ENCODE assay signal across 14 cellular contexts in the genomic region with DNA sequence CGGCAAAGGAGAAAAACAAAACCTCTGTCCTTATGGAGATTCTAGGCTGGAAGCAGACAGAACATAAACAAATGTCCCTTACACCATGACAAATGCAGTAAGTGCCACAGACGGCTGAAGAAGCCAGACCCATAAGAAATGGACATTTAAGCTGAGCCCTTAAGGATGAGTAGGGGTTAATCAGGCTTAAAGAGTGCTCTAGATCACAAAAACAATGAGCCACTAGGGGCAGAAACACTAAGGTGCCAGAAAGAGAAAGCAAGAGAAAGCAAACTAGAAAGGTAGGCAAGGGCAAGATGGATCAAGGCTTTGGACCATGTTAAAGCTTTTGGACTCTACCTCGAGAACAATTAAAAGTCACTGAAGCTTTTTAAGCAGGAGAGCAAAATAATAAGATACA.
DNase-seq lines count a peak whose midpoint lies in the region; ATAC-seq, FAIRE-seq and TF ChIP-seq lines count a peak whose summit lies in the region.
"Had no signal": no experiment of that assay in that cellular context is flagged by ENCODE, and none has a peak within 500 bp of the region (broad histone marks: within the 10 kb centered on the region; RNA-seq: fewer than 3 reads in every experiment).

No MANE protein-coding gene starts in this region.

- no peak overlapping the region for H2BK20ac ChIP-seq in IMR-90 (ENCODE audit: low read depth, low read length)

- H3K18ac ChIP-seq in IMR-90 (ENCODE audit: low read depth, low read length): no peak overlapping the region

- no peaks in the 10 kb centered on the region for H3K9me1 ChIP-seq in IMR-90 (ENCODE audit: insufficient read depth, low read length)

- no peaks in the 10 kb centered on the region; the same call in none of the 2 replicates for H3K9me3 ChIP-seq in IMR-90 (ENCODE audit: control insufficient read depth, insufficient read depth, low read length)

- no peaks in the 10 kb centered on the region; the same call in 1 of the 2 replicates for H3K27me3 ChIP-seq in IMR-90 (ENCODE audit: control insufficient read depth, insufficient read depth, low read length)

- no peak overlapping the region; the same call in 1 of the 2 replicates for H3K4me2 ChIP-seq in IMR-90 (ENCODE audit: low read depth, low read length)

- no peaks in the 10 kb centered on the region for H3K4me1 ChIP-seq in IMR-90 (ENCODE audit: control insufficient read depth, insufficient read depth, low read length)

- CTCF ChIA-PET in IMR-90 (lab: Yijun Ruan, JAX): no interaction called here
- CTCF ChIA-PET in activated naive CD4-positive, alpha-beta T cell treated with anti-CD3 and anti-CD28 coated beads for 36 hours (lab: Charles Lee): no interaction called here

- TF ChIP-seq RAD21 in IMR-90 (IDR thresholded peaks at IDR 0.05; ENCODE audit: low read length): no peak

- no peak overlapping the region for H2BK15ac ChIP-seq in IMR-90 (ENCODE audit: low read depth, low read length)

- no peak for ATAC-seq in IMR-90 (ENCODE audit: low read depth)
- no peak for ATAC-seq in HG03342 (IDR thresholded peaks at IDR 0.05; ENCODE audit: unreplicated experiment)
- ATAC-seq in HG03457 (IDR thresholded peaks at IDR 0.05; ENCODE audit: unreplicated experiment): no peak
- ATAC-seq: naive thymus-derived CD4-positive, alpha-beta T cell had no signal

- H3K9me3 Mint-ChIP-seq in nephron progenitor cell: peaks cover 18% of the 10 kb centered on the region
- H3K9me3 Mint-ChIP-seq in activated naive CD4-positive, alpha-beta T cell treated with anti-CD3 and anti-CD28 coated beads for 36 hours: no peaks in the 10 kb centered on the region

- peak overlapping the region; percentile 86 for H3K27ac Mint-ChIP-seq in nephron progenitor cell
- H3K27ac Mint-ChIP-seq in activated naive CD4-positive, alpha-beta T cell treated with anti-CD3 and anti-CD28 coated beads for 36 hours: no peak overlapping the region
- H3K27ac Mint-ChIP-seq: activated naive CD8-positive, alpha-beta T cell; dendritic cell treated with granulocyte-macrophage colony-stimulating factor and Interleukin-4, amounts not matched to agents 40 ng/mL and 50 ng/mL, for 4 days; naive thymus-derived CD4-positive, alpha-beta T cell had no signal

- H4K8ac ChIP-seq in IMR-90 (ENCODE audit: low read depth in 2 of 2, low read length in 2 of 2): no peak overlapping the region

- H3K14ac ChIP-seq in IMR-90 (replicated peaks; ENCODE audit: low read depth, low read length): no peak overlapping the region

- in situ Hi-C loops in IMR-90 (cut with MboI; ENCODE audit: low sequenced_read_pairs) (no loop called here), astrocyte of the spinal cord (cut with HindIII; ENCODE audit: low sequenced_read_pairs) (no loop called here)

- H3K4me3 ChIP-seq in IMR-90 (ENCODE audit: insufficient read depth, low read depth, low read length) (no peak overlapping the region), astrocyte of the spinal cord (ENCODE audit: low read depth, low read length) (no peak overlapping the region)

- no peak overlapping the region for H4K5ac ChIP-seq in IMR-90 (ENCODE audit: low read depth, low read length)

- H3K27ac ChIP-seq in IMR-90 (ENCODE audit: insufficient read depth, low read length): no peak overlapping the region

- peaks cover 2% of the 10 kb centered on the region for H3K27me3 Mint-ChIP-seq in nephron progenitor cell (ENCODE audit: low read depth, poor library complexity)
- H3K27me3 Mint-ChIP-seq in activated naive CD4-positive, alpha-beta T cell treated with anti-CD3 and anti-CD28 coated beads for 36 hours (ENCODE audit: low read depth): no peaks in the 10 kb centered on the region
- H3K27me3 Mint-ChIP-seq: activated naive CD8-positive, alpha-beta T cell had no signal

- WGBS in IMR-90 (ENCODE audit: extremely low coverage in 2 of 2, insufficient read length in 1 of 2), 2 experiments: no CpG with 5 or more reads among the region's 3 CpGs

- H3K4me3 Mint-ChIP-seq in nephron progenitor cell: no peak overlapping the region
- no peak overlapping the region for H3K4me3 Mint-ChIP-seq in activated naive CD4-positive, alpha-beta T cell treated with anti-CD3 and anti-CD28 coated beads for 36 hours
- H3K4me3 Mint-ChIP-seq: activated naive CD8-positive, alpha-beta T cell; dendritic cell treated with granulocyte-macrophage colony-stimulating factor and Interleukin-4, amounts not matched to agents 40 ng/mL and 50 ng/mL, for 4 days; naive thymus-derived CD4-positive, alpha-beta T cell had no signal

- no peak overlapping the region for H3K9ac ChIP-seq in IMR-90 (ENCODE audit: low read depth, low read length)

- no peaks in the 10 kb centered on the region for H3K79me1 ChIP-seq in IMR-90 (ENCODE audit: low read depth in 1 of 2, low read length in 2 of 2)

- BruUV-seq in IMR-90 (replicated peaks; lab: Mats Ljungman, UMichigan): no TSS peak

- no peaks in the 10 kb centered on the region for H4K20me1 ChIP-seq in IMR-90 (ENCODE audit: insufficient read depth, low read length)

- FAIRE-seq in G401.6 (lab: Jason Lieb, UNC): peak; percentile 49
- FAIRE-seq: frontal cortex had no signal

- TF ChIP-seq CTCF in IMR-90 (conservative IDR thresholded peaks at IDR 0.05; ENCODE audit: low read depth, low read length): 0 out of 2 replicates have a peak, but pooled peaks have one; percentile 17
- peak; percentile 42 for TF ChIP-seq CTCF in astrocyte of the spinal cord (IDR thresholded peaks at IDR 0.05; ENCODE audit: low read depth, low read length)
- TF ChIP-seq CTCF in nephron progenitor cell (IDR thresholded peaks at IDR 0.05): peak; percentile 40

- no peak overlapping the region for H2BK120ac ChIP-seq in IMR-90 (ENCODE audit: low read depth, low read length)

- no peak overlapping the region for H2AK9ac ChIP-seq in IMR-90 (replicated peaks; ENCODE audit: low read depth, low read length, poor library complexity)

- no peak overlapping the region for H2BK5ac ChIP-seq in IMR-90 (ENCODE audit: low read depth, low read length, poor library complexity, severe bottlenecking)

- no peak overlapping the region for H3K56ac ChIP-seq in IMR-90 (ENCODE audit: extremely low read depth, insufficient read depth, low read length)

- no peak overlapping the region for H4K91ac ChIP-seq in IMR-90 (ENCODE audit: insufficient read depth, low read depth, low read length)

- H3K23ac ChIP-seq in IMR-90 (ENCODE audit: low read depth, low read length): no peak overlapping the region

- no peak for TF ChIP-seq POLR2A in IMR-90 (IDR thresholded peaks at IDR 0.05; ENCODE audit: low read depth, low read length)

- H3K36me3 Mint-ChIP-seq in nephron progenitor cell (ENCODE audit: low read depth): peaks cover 4% of the 10 kb centered on the region
- H3K36me3 Mint-ChIP-seq in activated naive CD4-positive, alpha-beta T cell treated with anti-CD3 and anti-CD28 coated beads for 36 hours (ENCODE audit: low read depth): no peaks in the 10 kb centered on the region
- H3K36me3 Mint-ChIP-seq: activated naive CD8-positive, alpha-beta T cell; naive thymus-derived CD4-positive, alpha-beta T cell had no signal

- peaks cover 51% of the 10 kb centered on the region for H3K4me1 Mint-ChIP-seq in nephron progenitor cell
- no peaks in the 10 kb centered on the region for H3K4me1 Mint-ChIP-seq in activated naive CD4-positive, alpha-beta T cell treated with anti-CD3 and anti-CD28 coated beads for 36 hours (ENCODE audit: low read depth)

- intact Hi-C loops in IMR-90 (cut with micrococcal nuclease): no loop called here
- intact Hi-C loops in activated naive CD4-positive, alpha-beta T cell treated with anti-CD3 and anti-CD28 coated beads for 36 hours (cut with micrococcal nuclease): no loop called here

- H2AFZ ChIP-seq in IMR-90 (replicated peaks; ENCODE audit: low read length, poor library complexity): no peak overlapping the region

- no peaks in the 10 kb centered on the region for H3K36me3 ChIP-seq in IMR-90 (ENCODE audit: control insufficient read depth, insufficient read depth, low read length)

- dilution Hi-C loops in IMR-90 (cut with HindIII; ENCODE audit: low sequenced_read_pairs, unreplicated experiment): no loop called here

- H3K4ac ChIP-seq in IMR-90 (ENCODE audit: low read depth, low read length): no peak overlapping the region

- POLR2A ChIA-PET in IMR-90 (lab: Charles Lee; ENCODE audit: unreplicated experiment): no interaction called here

- DNase-seq in IMR-90 (no peak), astrocyte of the spinal cord (ENCODE audit: low read depth, low spot score) (no peak), nephron progenitor cell (no peak)
- no peak for DNase-seq in activated naive CD4-positive, alpha-beta T cell treated with anti-CD3 and anti-CD28 coated beads for 36 hours
- DNase-seq: kidney glomerular epithelial cell; naive thymus-derived CD4-positive, alpha-beta T cell; NCI-H446; SHP77 treated with DMSO at 0.1 percent for 48 hours had no signal

- no peak overlapping the region for H2AK5ac ChIP-seq in IMR-90 (ENCODE audit: low read depth, low read length)

TF ChIP-seq in IMR-90, 13 proteins besides CTCF, POLR2A, EP300 and RAD21 (continues in another document):
- TF ChIP-seq RCOR1 (IDR thresholded peaks at IDR 0.05; ENCODE audit: insufficient replicate concordance, low read length) (no peak), CEBPB (IDR thresholded peaks at IDR 0.05; ENCODE audit: low read depth, low read length) (no peak), SMC3 (IDR thresholded peaks at IDR 0.05; ENCODE audit: low read depth, low read length) (no peak), MXI1 (IDR thresholded peaks at IDR 0.05; ENCODE audit: borderline replicate concordance, low read depth, low read length) (no peak), MAFK (IDR thresholded peaks at IDR 0.05; ENCODE audit: low read depth, low read length) (no peak), CHD1 (IDR thresholded peaks at IDR 0.05; ENCODE audit: low read depth, low read length) (no peak), MAZ (IDR thresholded peaks at IDR 0.05; ENCODE audit: borderline replicate concordance, low read depth, low read length) (no peak), FOS (IDR thresholded peaks at IDR 0.05; ENCODE audit: low read depth, low read length) (no peak), RFX5 (IDR thresholded peaks at IDR 0.05; ENCODE audit: low read depth, low read length) (no peak), BHLHE40 (IDR thresholded peaks at IDR 0.05; ENCODE audit: low read depth, low read length) (no peak), NFE2L2 (IDR thresholded peaks at IDR 0.05; ENCODE audit: low read depth, low read length) (no peak)
- TF ChIP-seq, protein P1, sequence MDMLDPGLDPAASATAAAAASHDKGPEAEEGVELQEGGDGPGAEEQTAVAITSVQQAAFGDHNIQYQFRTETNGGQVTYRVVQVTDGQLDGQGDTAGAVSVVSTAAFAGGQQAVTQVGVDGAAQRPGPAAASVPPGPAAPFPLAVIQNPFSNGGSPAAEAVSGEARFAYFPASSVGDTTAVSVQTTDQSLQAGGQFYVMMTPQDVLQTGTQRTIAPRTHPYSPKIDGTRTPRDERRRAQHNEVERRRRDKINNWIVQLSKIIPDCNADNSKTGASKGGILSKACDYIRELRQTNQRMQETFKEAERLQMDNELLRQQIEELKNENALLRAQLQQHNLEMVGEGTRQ (IDR thresholded peaks at IDR 0.05; ENCODE audit: low read depth, low read length): no peak
